In the genomic region with DNA sequence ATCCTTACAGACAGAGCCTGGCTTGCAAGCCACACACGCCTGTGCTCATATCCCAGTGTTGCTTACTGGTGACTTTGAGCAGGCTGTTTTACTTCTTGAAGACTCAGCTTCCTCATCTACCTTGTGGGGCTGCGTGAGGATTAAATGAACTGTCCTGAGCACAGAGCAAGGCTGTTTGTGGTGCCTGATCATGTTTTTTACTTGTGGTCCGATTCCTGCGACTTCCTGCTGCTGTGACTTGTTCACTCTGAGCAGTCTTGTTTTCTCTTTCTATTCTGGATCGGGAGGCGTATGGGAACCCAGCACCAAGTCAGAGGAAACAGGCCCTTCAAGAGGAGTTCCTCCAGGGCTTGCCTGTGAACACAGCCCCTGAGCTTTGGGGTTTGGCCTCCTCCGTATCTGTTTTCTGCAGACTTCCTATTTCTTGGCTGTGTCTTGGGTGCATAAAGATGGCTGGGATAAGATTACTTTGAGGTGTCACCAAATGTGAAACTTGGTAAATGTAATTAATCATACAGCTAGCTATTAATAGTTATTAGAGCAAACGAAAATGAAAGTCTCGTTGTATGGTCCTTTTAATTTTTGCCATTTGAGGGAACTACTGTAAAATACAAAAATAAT, we compare ENCODE assay signal across 1 cellular context.
TF ChIP-seq lines count a peak whose summit lies in the region.

No MANE protein-coding gene starts in this region.

TF ChIP-seq in K562, 482 proteins besides CTCF, POLR2A, EP300 and RAD21 (continued from another document and continues in another):
- no peak for TF ChIP-seq CBX8 (IDR thresholded peaks at IDR 0.05; ENCODE audit: borderline replicate concordance, extremely low read depth, low read depth, low read length, poor library complexity, severe bottlenecking)
- peak; percentile 72 for TF ChIP-seq ZNF395 (CRISPR knock-in tag; IDR thresholded peaks at IDR 0.05)
- TF ChIP-seq ZNF41 (CRISPR knock-in tag; conservative IDR thresholded peaks at IDR 0.05) = no peak
- no peak for TF ChIP-seq E2F3 (CRISPR knock-in tag; IDR thresholded peaks at IDR 0.05)
- TF ChIP-seq CCNT2 (IDR thresholded peaks at IDR 0.05; ENCODE audit: borderline replicate concordance, extremely low read depth, insufficient read length, low read depth, low read length) = peak; percentile 71
- TF ChIP-seq AFF1 (IDR thresholded peaks at IDR 0.05; ENCODE audit: low read depth in 1 of 2, partially characterized antibody in 2 of 2) = no peak
- TF ChIP-seq HMG20A (CRISPR knock-in tag; conservative IDR thresholded peaks at IDR 0.05) = no peak
- TF ChIP-seq NELFE (IDR thresholded peaks at IDR 0.05; ENCODE audit: insufficient read depth, insufficient read length) = no peak
- no peak for TF ChIP-seq ARID2 (IDR thresholded peaks at IDR 0.05)
- TF ChIP-seq RBM25 (IDR thresholded peaks at IDR 0.05; ENCODE audit: low read depth, low read length, severe bottlenecking) = no peak
- peak; percentile 29; the same call in 1 of the 2 replicates for TF ChIP-seq FOSL1 (tag; conservative IDR thresholded peaks at IDR 0.05)
- TF ChIP-seq ZNF384 (IDR thresholded peaks at IDR 0.05; ENCODE audit: low read depth, low read length) = no peak
- TF ChIP-seq SRF (CRISPR knock-in tag; IDR thresholded peaks at IDR 0.05) = no peak
- TF ChIP-seq KAT8 (IDR thresholded peaks at IDR 0.05; ENCODE audit: low read depth) = no peak
- no peak for TF ChIP-seq CBX3 (IDR thresholded peaks at IDR 0.05; ENCODE audit: borderline replicate concordance in 1 of 2, low read length in 2 of 2)
- TF ChIP-seq ELK3 (CRISPR knock-in tag; IDR thresholded peaks at IDR 0.05) = no peak
- TF ChIP-seq SIX5 (IDR thresholded peaks at IDR 0.05; ENCODE audit: borderline replicate concordance in 1 of 2, insufficient read depth in 1 of 2, low read depth in 1 of 2, low read length in 2 of 2) = no peak
- TF ChIP-seq POLR2G (IDR thresholded peaks at IDR 0.05; ENCODE audit: low read depth, low read length) = no peak
- no peak for TF ChIP-seq MCM2 (IDR thresholded peaks at IDR 0.05; ENCODE audit: low read depth)
- peak; percentile 11 to 31; a peak in 1 of 4 replicates for TF ChIP-seq NRF1 (conservative IDR thresholded peaks at IDR 0.05 in 1 of 2, IDR thresholded peaks at IDR 0.05 in 1 of 2)
- no peak for TF ChIP-seq CREBBP (IDR thresholded peaks at IDR 0.05; ENCODE audit: low read depth, low read length)
- no peak for TF ChIP-seq HNRNPLL (IDR thresholded peaks at IDR 0.05; ENCODE audit: low read depth, low read length, poor library complexity, severe bottlenecking)
- TF ChIP-seq ZNF507 (tag; conservative IDR thresholded peaks at IDR 0.05) = no peak
- TF ChIP-seq NFATC3 (IDR thresholded peaks at IDR 0.05) = no peak
- no peak for TF ChIP-seq CC2D1A (IDR thresholded peaks at IDR 0.05)
- TF ChIP-seq FOXA3 (CRISPR knock-in tag; conservative IDR thresholded peaks at IDR 0.05 in 1 of 2, IDR thresholded peaks at IDR 0.05 in 1 of 2) = no peak
- TF ChIP-seq, protein P1, sequence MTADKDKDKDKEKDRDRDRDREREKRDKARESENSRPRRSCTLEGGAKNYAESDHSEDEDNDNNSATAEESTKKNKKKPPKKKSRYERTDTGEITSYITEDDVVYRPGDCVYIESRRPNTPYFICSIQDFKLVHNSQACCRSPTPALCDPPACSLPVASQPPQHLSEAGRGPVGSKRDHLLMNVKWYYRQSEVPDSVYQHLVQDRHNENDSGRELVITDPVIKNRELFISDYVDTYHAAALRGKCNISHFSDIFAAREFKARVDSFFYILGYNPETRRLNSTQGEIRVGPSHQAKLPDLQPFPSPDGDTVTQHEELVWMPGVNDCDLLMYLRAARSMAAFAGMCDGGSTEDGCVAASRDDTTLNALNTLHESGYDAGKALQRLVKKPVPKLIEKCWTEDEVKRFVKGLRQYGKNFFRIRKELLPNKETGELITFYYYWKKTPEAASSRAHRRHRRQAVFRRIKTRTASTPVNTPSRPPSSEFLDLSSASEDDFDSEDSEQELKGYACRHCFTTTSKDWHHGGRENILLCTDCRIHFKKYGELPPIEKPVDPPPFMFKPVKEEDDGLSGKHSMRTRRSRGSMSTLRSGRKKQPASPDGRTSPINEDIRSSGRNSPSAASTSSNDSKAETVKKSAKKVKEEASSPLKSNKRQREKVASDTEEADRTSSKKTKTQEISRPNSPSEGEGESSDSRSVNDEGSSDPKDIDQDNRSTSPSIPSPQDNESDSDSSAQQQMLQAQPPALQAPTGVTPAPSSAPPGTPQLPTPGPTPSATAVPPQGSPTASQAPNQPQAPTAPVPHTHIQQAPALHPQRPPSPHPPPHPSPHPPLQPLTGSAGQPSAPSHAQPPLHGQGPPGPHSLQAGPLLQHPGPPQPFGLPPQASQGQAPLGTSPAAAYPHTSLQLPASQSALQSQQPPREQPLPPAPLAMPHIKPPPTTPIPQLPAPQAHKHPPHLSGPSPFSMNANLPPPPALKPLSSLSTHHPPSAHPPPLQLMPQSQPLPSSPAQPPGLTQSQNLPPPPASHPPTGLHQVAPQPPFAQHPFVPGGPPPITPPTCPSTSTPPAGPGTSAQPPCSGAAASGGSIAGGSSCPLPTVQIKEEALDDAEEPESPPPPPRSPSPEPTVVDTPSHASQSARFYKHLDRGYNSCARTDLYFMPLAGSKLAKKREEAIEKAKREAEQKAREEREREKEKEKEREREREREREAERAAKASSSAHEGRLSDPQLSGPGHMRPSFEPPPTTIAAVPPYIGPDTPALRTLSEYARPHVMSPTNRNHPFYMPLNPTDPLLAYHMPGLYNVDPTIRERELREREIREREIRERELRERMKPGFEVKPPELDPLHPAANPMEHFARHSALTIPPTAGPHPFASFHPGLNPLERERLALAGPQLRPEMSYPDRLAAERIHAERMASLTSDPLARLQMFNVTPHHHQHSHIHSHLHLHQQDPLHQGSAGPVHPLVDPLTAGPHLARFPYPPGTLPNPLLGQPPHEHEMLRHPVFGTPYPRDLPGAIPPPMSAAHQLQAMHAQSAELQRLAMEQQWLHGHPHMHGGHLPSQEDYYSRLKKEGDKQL (CRISPR knock-in tag; IDR thresholded peaks at IDR 0.05; ENCODE audit: borderline replicate concordance) = no peak
- no peak for TF ChIP-seq ZNF407 (IDR thresholded peaks at IDR 0.05; ENCODE audit: low read depth)
- TF ChIP-seq, protein P2, sequence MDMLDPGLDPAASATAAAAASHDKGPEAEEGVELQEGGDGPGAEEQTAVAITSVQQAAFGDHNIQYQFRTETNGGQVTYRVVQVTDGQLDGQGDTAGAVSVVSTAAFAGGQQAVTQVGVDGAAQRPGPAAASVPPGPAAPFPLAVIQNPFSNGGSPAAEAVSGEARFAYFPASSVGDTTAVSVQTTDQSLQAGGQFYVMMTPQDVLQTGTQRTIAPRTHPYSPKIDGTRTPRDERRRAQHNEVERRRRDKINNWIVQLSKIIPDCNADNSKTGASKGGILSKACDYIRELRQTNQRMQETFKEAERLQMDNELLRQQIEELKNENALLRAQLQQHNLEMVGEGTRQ (CRISPR knock-in tag; IDR thresholded peaks at IDR 0.05) = no peak
- no peak for TF ChIP-seq RBM15 (IDR thresholded peaks at IDR 0.05; ENCODE audit: insufficient read depth, low read length)
- no peak for TF ChIP-seq POU5F1 (IDR thresholded peaks at IDR 0.05; ENCODE audit: borderline replicate concordance, low read depth, low read length, partially characterized antibody)
